Comparison of ENCODE assay signal across 8 cellular contexts in the genomic region with DNA sequence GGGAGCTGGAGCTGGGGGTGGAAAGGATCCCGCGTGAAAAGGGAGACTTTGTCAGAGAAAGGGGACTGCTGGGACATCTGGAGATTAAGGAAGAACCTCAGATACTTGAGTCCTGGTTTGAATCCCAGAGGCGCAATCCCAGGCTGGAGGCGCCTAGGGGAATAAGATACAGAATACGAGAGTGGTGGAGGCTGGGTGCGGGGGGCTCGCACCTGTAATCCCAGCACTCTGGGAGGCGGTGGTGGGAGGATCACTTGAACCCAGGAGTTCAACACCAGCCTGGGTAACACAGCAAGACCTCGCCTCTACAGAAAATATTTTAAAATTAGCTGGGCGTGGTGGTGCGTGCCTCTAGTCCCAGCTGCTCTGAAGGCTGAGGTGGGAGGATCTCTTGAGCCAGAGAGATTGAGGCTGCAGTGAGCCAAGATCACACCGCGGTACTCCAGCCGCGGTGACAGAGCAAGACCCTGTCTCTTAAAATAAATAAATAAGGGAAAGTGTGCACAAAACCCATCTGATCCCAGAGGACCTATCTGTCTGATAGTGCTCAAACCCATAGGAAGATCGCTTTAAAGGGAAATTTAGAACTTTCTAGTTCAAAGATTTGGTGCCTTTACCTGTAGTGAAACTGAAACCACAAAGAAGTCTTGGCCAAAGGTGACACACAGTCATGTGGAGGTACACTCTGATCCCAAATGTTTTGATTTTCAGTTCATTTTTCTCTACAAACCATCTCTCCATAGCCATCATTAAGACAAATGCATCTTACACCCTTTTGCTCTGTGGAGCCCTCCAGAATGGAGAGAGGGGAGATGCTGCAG. TPM values are rescaled to one million over a fixed set of nuclear protein-coding genes. Genes with fewer than 3 reads are reported as not detected.
A peak's percentile ranks its signal among the peaks of the same experiment; 100 is the strongest.
DNase-seq lines count a peak whose midpoint lies in the region; ATAC-seq, FAIRE-seq and TF ChIP-seq lines count a peak whose summit lies in the region.

No MANE protein-coding gene starts in this region.

- no peak for FAIRE-seq in kidney (lab: Jason Lieb, UNC)

- H3K4me1 Mint-ChIP-seq in T-helper 1 cell treated with Interleukin-12 subunit alpha and Interleukin-12 subunit beta and Interleukin-4 antibody, amounts not matched to agents 30 μg/mL and 1 μg/mL, for 36 hours (ENCODE audit: low read depth): peaks cover 30% of the 10 kb centered on the region
- H3K4me1 Mint-ChIP-seq in activated T-helper 1 cell treated with anti-CD3 and anti-CD28 coated beads, Interleukin-12 subunit alpha, Interleukin-12 subunit beta, Interleukin-2, Interleukin-4 antibody, amounts not matched to agents 30 ng/mL and 10 ng/mL and 1 ng/mL, durations not matched to agents 14 hours and 24 hours and 36 hours (ENCODE audit: low read depth): peaks cover 28% of the 10 kb centered on the region

- H3K9ac ChIP-seq in kidney (ENCODE audit: low read length in 2 of 2) (peak overlapping the region; percentile 31 to 87), stomach smooth muscle (ENCODE audit: low read length in 2 of 2) (peak overlapping the region; percentile 78 to 80)

- H3K4me3 Mint-ChIP-seq in T-helper 1 cell treated with Interleukin-12 subunit alpha and Interleukin-12 subunit beta and Interleukin-4 antibody, amounts not matched to agents 30 μg/mL and 1 μg/mL, for 36 hours: peak overlapping the region; percentile 99
- peak overlapping the region; percentile 96 for H3K4me3 Mint-ChIP-seq in activated T-helper 1 cell treated with anti-CD3 and anti-CD28 coated beads, Interleukin-12 subunit alpha, Interleukin-12 subunit beta, Interleukin-2, Interleukin-4 antibody, amounts not matched to agents 30 ng/mL and 10 ng/mL and 1 ng/mL, durations not matched to agents 14 hours and 24 hours and 36 hours

- peak overlapping the region; percentile 92 for H3K27ac Mint-ChIP-seq in T-helper 1 cell treated with Interleukin-12 subunit alpha and Interleukin-12 subunit beta and Interleukin-4 antibody, amounts not matched to agents 30 μg/mL and 1 μg/mL, for 36 hours
- H3K27ac Mint-ChIP-seq in activated T-helper 1 cell treated with anti-CD3 and anti-CD28 coated beads, Interleukin-12 subunit alpha, Interleukin-12 subunit beta, Interleukin-2, Interleukin-4 antibody, amounts not matched to agents 30 ng/mL and 10 ng/mL and 1 ng/mL, durations not matched to agents 14 hours and 24 hours and 36 hours: peak overlapping the region; percentile 96

- peak overlapping the region in 1 of 2 donors; percentile 91 for H3K4me3 ChIP-seq in kidney (ENCODE audit: low read length in 2 of 2)
- peak overlapping the region; percentile 76 to 93 for H3K4me3 ChIP-seq in stomach smooth muscle (ENCODE audit: low read length in 2 of 2)

- H3K27me3 Mint-ChIP-seq in T-helper 1 cell treated with Interleukin-12 subunit alpha and Interleukin-12 subunit beta and Interleukin-4 antibody, amounts not matched to agents 30 μg/mL and 1 μg/mL, for 36 hours (ENCODE audit: low read depth): peaks cover 31% of the 10 kb centered on the region
- H3K27me3 Mint-ChIP-seq in activated T-helper 1 cell treated with anti-CD3 and anti-CD28 coated beads, Interleukin-12 subunit alpha, Interleukin-12 subunit beta, Interleukin-2, Interleukin-4 antibody, amounts not matched to agents 30 ng/mL and 10 ng/mL and 1 ng/mL, durations not matched to agents 14 hours and 24 hours and 36 hours (ENCODE audit: insufficient read depth): peaks cover 23% of the 10 kb centered on the region

- peak overlapping the region; percentile 16 to 61 for H3K27ac ChIP-seq in kidney (ENCODE audit: low read depth in 2 of 2, low read length in 2 of 2)
- peak overlapping the region; percentile 41 for H3K27ac ChIP-seq in stomach smooth muscle (ENCODE audit: low read length)

- intact Hi-C loops in activated T-helper 1 cell treated with anti-CD3 and anti-CD28 coated beads, Interleukin-12 subunit alpha, Interleukin-12 subunit beta, Interleukin-2, Interleukin-4 antibody, amounts not matched to agents 30 ng/mL and 10 ng/mL and 1 ng/mL, durations not matched to agents 14 hours and 24 hours and 36 hours (cut with micrococcal nuclease): loop anchor here (1.0 to 10.0 kb wide), 8 partner anchors 10 to 773 kb away; a partner anchor contains a TSS
- intact Hi-C loops in kidney (cut with DNase I): loop anchor here (10.0 kb wide), 1 partner anchor 173 kb away; no protein-coding TSS in a partner anchor

- H3K9me3 ChIP-seq in kidney (ENCODE audit: control insufficient read depth in 1 of 2, low read length in 2 of 2): no peaks in the 10 kb centered on the region
- no peaks in the 10 kb centered on the region for H3K9me3 ChIP-seq in stomach smooth muscle (ENCODE audit: control insufficient read depth in 2 of 2, low read length in 2 of 2)

- peaks cover 28 to 33% of the 10 kb centered on the region in 2 donors for H3K4me1 ChIP-seq in kidney (ENCODE audit: control insufficient read depth in 1 of 2, insufficient read depth in 1 of 2, low read depth in 1 of 2, low read length in 2 of 2)
- H3K4me1 ChIP-seq in stomach smooth muscle (ENCODE audit: control insufficient read depth, insufficient read depth, low read length): peaks cover 24% of the 10 kb centered on the region

- ATAC-seq in GM18511 (IDR thresholded peaks at IDR 0.05; ENCODE audit: unreplicated experiment) (no peak), GM18870 (IDR thresholded peaks at IDR 0.05; ENCODE audit: unreplicated experiment) (no peak), GM19452 (IDR thresholded peaks at IDR 0.05; ENCODE audit: unreplicated experiment) (no peak)

- H3K27me3 ChIP-seq in stomach smooth muscle (ENCODE audit: control insufficient read depth in 1 of 2, insufficient read depth in 2 of 2, low read length in 2 of 2): peaks cover 9 to 12% of the 10 kb centered on the region in 2 donors

- no peak for TF ChIP-seq CTCF in kidney (IDR thresholded peaks at IDR 0.05; ENCODE audit: borderline replicate concordance, extremely low read depth, insufficient read depth)

- DNase-seq in T-helper 1 cell (no peak), kidney (no peak)
- no peak for DNase-seq in activated T-helper 1 cell treated with anti-CD3 and anti-CD28 coated beads, Interleukin-12 subunit alpha, Interleukin-12 subunit beta, Interleukin-2, Interleukin-4 antibody, amounts not matched to agents 30 ng/mL and 10 ng/mL and 1 ng/mL, durations not matched to agents 14 hours and 24 hours and 36 hours (ENCODE audit: low spot score)

- no peaks in the 10 kb centered on the region for H3K9me3 Mint-ChIP-seq in T-helper 1 cell treated with Interleukin-12 subunit alpha and Interleukin-12 subunit beta and Interleukin-4 antibody, amounts not matched to agents 30 μg/mL and 1 μg/mL, for 36 hours
- no peaks in the 10 kb centered on the region for H3K9me3 Mint-ChIP-seq in activated T-helper 1 cell treated with anti-CD3 and anti-CD28 coated beads, Interleukin-12 subunit alpha, Interleukin-12 subunit beta, Interleukin-2, Interleukin-4 antibody, amounts not matched to agents 30 ng/mL and 10 ng/mL and 1 ng/mL, durations not matched to agents 14 hours and 24 hours and 36 hours

- H3K36me3 Mint-ChIP-seq in T-helper 1 cell treated with Interleukin-12 subunit alpha and Interleukin-12 subunit beta and Interleukin-4 antibody, amounts not matched to agents 30 μg/mL and 1 μg/mL, for 36 hours (ENCODE audit: low read depth): no peaks in the 10 kb centered on the region
- H3K36me3 Mint-ChIP-seq in activated T-helper 1 cell treated with anti-CD3 and anti-CD28 coated beads, Interleukin-12 subunit alpha, Interleukin-12 subunit beta, Interleukin-2, Interleukin-4 antibody, amounts not matched to agents 30 ng/mL and 10 ng/mL and 1 ng/mL, durations not matched to agents 14 hours and 24 hours and 36 hours (ENCODE audit: low read depth): peaks cover 2% of the 10 kb centered on the region

- H3K36me3 ChIP-seq in kidney (ENCODE audit: control insufficient read depth in 1 of 2, insufficient read depth in 2 of 2, low read length in 2 of 2): peaks cover 0 to 10% of the 10 kb centered on the region in 2 donors
- peaks cover 0 to 5% of the 10 kb centered on the region in 2 donors for H3K36me3 ChIP-seq in stomach smooth muscle (ENCODE audit: control insufficient read depth in 2 of 2, insufficient read depth in 2 of 2, low read length in 2 of 2)

RNA-seq across cellular contexts. Expression of a gene that starts 0.6 kb away (rescaled TPM):
- total RNA-seq in activated T-helper 1 cell treated with anti-CD3 and anti-CD28 coated beads, Interleukin-12 subunit alpha, Interleukin-12 subunit beta, Interleukin-2, Interleukin-4 antibody, amounts not matched to agents 30 ng/mL and 10 ng/mL and 1 ng/mL, durations not matched to agents 14 hours and 24 hours and 36 hours: 24.5 and 26.3 TPM in 2 replicates
- 40.3 TPM for total RNA-seq in kidney
- 172 TPM for polyA plus RNA-seq in kidney (ENCODE audit: insufficient read depth, low read depth, low replicate concordance)

RNA-seq across cellular contexts. Expression of a gene that starts 9.3 kb away (rescaled TPM):
- 0.05 and 0.12 TPM in 2 replicates for total RNA-seq in activated T-helper 1 cell treated with anti-CD3 and anti-CD28 coated beads, Interleukin-12 subunit alpha, Interleukin-12 subunit beta, Interleukin-2, Interleukin-4 antibody, amounts not matched to agents 30 ng/mL and 10 ng/mL and 1 ng/mL, durations not matched to agents 14 hours and 24 hours and 36 hours
- 2.0 TPM for total RNA-seq in kidney
- 0.86 TPM for polyA plus RNA-seq in kidney (ENCODE audit: insufficient read depth, low read depth, low replicate concordance)

RNA-seq across cellular contexts. Expression of a gene that starts 10.2 kb away (rescaled TPM):
- total RNA-seq in activated T-helper 1 cell treated with anti-CD3 and anti-CD28 coated beads, Interleukin-12 subunit alpha, Interleukin-12 subunit beta, Interleukin-2, Interleukin-4 antibody, amounts not matched to agents 30 ng/mL and 10 ng/mL and 1 ng/mL, durations not matched to agents 14 hours and 24 hours and 36 hours: 0.39 and 0.70 TPM in 2 replicates
- 0.91 TPM for total RNA-seq in kidney
- 1.5 TPM for polyA plus RNA-seq in kidney (ENCODE audit: insufficient read depth, low read depth, low replicate concordance)

RNA-seq across cellular contexts. Expression of a gene that starts 10.4 kb away (rescaled TPM):
- total RNA-seq in activated T-helper 1 cell treated with anti-CD3 and anti-CD28 coated beads, Interleukin-12 subunit alpha, Interleukin-12 subunit beta, Interleukin-2, Interleukin-4 antibody, amounts not matched to agents 30 ng/mL and 10 ng/mL and 1 ng/mL, durations not matched to agents 14 hours and 24 hours and 36 hours: 53.6 and 56.9 TPM in 2 replicates
- 38.3 TPM for total RNA-seq in kidney
- polyA plus RNA-seq in kidney (ENCODE audit: insufficient read depth, low read depth, low replicate concordance): 52.2 TPM

RNA-seq across cellular contexts. Expression of a gene that starts 20.1 kb away (rescaled TPM):
- 18.6 and 21.6 TPM in 2 replicates for total RNA-seq in activated T-helper 1 cell treated with anti-CD3 and anti-CD28 coated beads, Interleukin-12 subunit alpha, Interleukin-12 subunit beta, Interleukin-2, Interleukin-4 antibody, amounts not matched to agents 30 ng/mL and 10 ng/mL and 1 ng/mL, durations not matched to agents 14 hours and 24 hours and 36 hours
- 21.2 TPM for total RNA-seq in kidney
- 5.3 TPM for polyA plus RNA-seq in kidney (ENCODE audit: insufficient read depth, low read depth, low replicate concordance)
